Comparison of ENCODE assay signal across 23 cellular contexts in genomic region chr4:137998666-137999429, GRCh38.
DNase-seq lines count a peak whose midpoint lies in the region; FAIRE-seq and TF ChIP-seq lines count a peak whose summit lies in the region.
"Had no signal": no experiment of that assay in that cellular context is flagged by ENCODE, and none has a peak within 500 bp of the region (broad histone marks: within the 10 kb centered on the region; RNA-seq: fewer than 3 reads in every experiment).

No MANE protein-coding gene starts in this region.

- H3K9me3 Mint-ChIP-seq in astrocyte (ENCODE audit: unreplicated experiment) = no peaks in the 10 kb centered on the region
- H3K9me3 Mint-ChIP-seq: activated CD8-positive, alpha-beta T cell treated with anti-CD3 and anti-CD28 coated beads for 36 hours; dendritic cell treated with granulocyte-macrophage colony-stimulating factor and Interleukin-4, amounts not matched to agents 40 ng/mL and 50 ng/mL, for 4 days had no signal

- no peak overlapping the region for H3K9ac ChIP-seq in astrocyte (ENCODE audit: low read length)
- H3K9ac ChIP-seq: KMS-11 had no signal

- peak overlapping the region; percentile 16 for H3K4me2 ChIP-seq in astrocyte (ENCODE audit: low read length)
- H3K4me2 ChIP-seq: KMS-11 had no signal

- H3K4me3 Mint-ChIP-seq in astrocyte (ENCODE audit: unreplicated experiment) = peak overlapping the region; percentile 24
- H3K4me3 Mint-ChIP-seq: activated CD8-positive, alpha-beta T cell treated with anti-CD3 and anti-CD28 coated beads for 36 hours; activated T-helper 17 cell treated with anti-CD3 and anti-CD28 coated beads, Interleukin-2, amount 50 U/mL, for 72 hours; CD4-positive, CD25-positive, alpha-beta regulatory T cell; dendritic cell treated with granulocyte-macrophage colony-stimulating factor and Interleukin-4, amounts not matched to agents 40 ng/mL and 50 ng/mL, for 4 days; stimulated activated effector memory CD8-positive, alpha-beta T cell treated with anti-CD3 and anti-CD28 coated beads, Interleukin-12 subunit alpha, Interleukin-12 subunit beta, amount 100 ng/mL, for 72 hours; T-cell had no signal

- no peak overlapping the region for H2AFZ ChIP-seq in astrocyte (ENCODE audit: low read depth, low read length)

- no peaks in the 10 kb centered on the region for H3K27me3 Mint-ChIP-seq in astrocyte (ENCODE audit: low read depth, unreplicated experiment)
- H3K27me3 Mint-ChIP-seq: activated CD8-positive, alpha-beta T cell treated with anti-CD3 and anti-CD28 coated beads for 36 hours; activated T-helper 17 cell treated with anti-CD3 and anti-CD28 coated beads, Interleukin-2, amount 50 U/mL, for 72 hours; CD4-positive, CD25-positive, alpha-beta regulatory T cell; dendritic cell treated with granulocyte-macrophage colony-stimulating factor and Interleukin-4, amounts not matched to agents 40 ng/mL and 50 ng/mL, for 4 days; T-cell had no signal

- H3K36me3 ChIP-seq in astrocyte (ENCODE audit: insufficient read depth, low read length) = no peaks in the 10 kb centered on the region
- H3K36me3 ChIP-seq: spleen, tibial artery, WERI-Rb-1 had no signal

- H3K79me2 ChIP-seq in astrocyte (ENCODE audit: insufficient read depth, low read length) = no peaks in the 10 kb centered on the region

- no peaks in the 10 kb centered on the region for H3K27me3 ChIP-seq in astrocyte (ENCODE audit: insufficient read depth, low read length)
- H3K27me3 ChIP-seq: spleen, tibial artery had no signal

- peaks cover 33% of the 10 kb centered on the region for H3K4me1 Mint-ChIP-seq in astrocyte (ENCODE audit: low read depth, unreplicated experiment)
- H3K4me1 Mint-ChIP-seq: activated T-helper 17 cell treated with anti-CD3 and anti-CD28 coated beads, Interleukin-2, amount 50 U/mL, for 72 hours; CD4-positive, CD25-positive, alpha-beta regulatory T cell; stimulated activated effector memory CD8-positive, alpha-beta T cell treated with anti-CD3 and anti-CD28 coated beads, Interleukin-12 subunit alpha, Interleukin-12 subunit beta, amount 100 ng/mL, for 72 hours; T-cell had no signal

- H3K9me3 ChIP-seq in astrocyte (ENCODE audit: insufficient read depth, low read depth, low read length) = no peaks in the 10 kb centered on the region
- H3K9me3 ChIP-seq: spleen, tibial artery had no signal

- TF ChIP-seq CTCF in astrocyte (IDR thresholded peaks at IDR 0.05; ENCODE audit: insufficient read depth, low read depth, low read length) (no peak), fibroblast of the aortic adventitia (IDR thresholded peaks at IDR 0.05; ENCODE audit: insufficient read depth, low read length) (no peak)

- peak overlapping the region; percentile 58 for H3K27ac ChIP-seq in astrocyte (ENCODE audit: low read depth, low read length)
- H3K27ac ChIP-seq: KMS-11, spleen, tibial artery, WERI-Rb-1 had no signal

- H3K4me3 ChIP-seq in astrocyte (ENCODE audit: insufficient read depth, low read depth, low read length) (no peak overlapping the region), fibroblast of the aortic adventitia (ENCODE audit: low read depth, low read length) (no peak overlapping the region), skeletal muscle cell (ENCODE audit: low read depth, low read length) (no peak overlapping the region)
- H3K4me3 ChIP-seq: spleen, tibial artery had no signal

- H3K4me1 ChIP-seq in astrocyte (ENCODE audit: insufficient read depth, low read length) = peaks cover 6% of the 10 kb centered on the region
- H3K4me1 ChIP-seq: spleen had no signal

- FAIRE-seq in G401.6 (lab: Jason Lieb, UNC) (peak; percentile 27), astrocyte (lab: Jason Lieb, UNC) (peak; percentile 92)
- FAIRE-seq: GM12892, H1 had no signal

- no peaks in the 10 kb centered on the region for H3K36me3 Mint-ChIP-seq in astrocyte (ENCODE audit: low read depth, unreplicated experiment)
- H3K36me3 Mint-ChIP-seq: CD4-positive, CD25-positive, alpha-beta regulatory T cell; stimulated activated effector memory CD8-positive, alpha-beta T cell treated with anti-CD3 and anti-CD28 coated beads, Interleukin-12 subunit alpha, Interleukin-12 subunit beta, amount 100 ng/mL, for 72 hours; T-cell had no signal

- DNase-seq in astrocyte (ENCODE audit: low read depth) (peak; percentile 92), fibroblast of the aortic adventitia (ENCODE audit: low read depth) (peak; percentile 71), skeletal muscle cell (ENCODE audit: low read depth) (peak; percentile 15), NCI-H2107 treated with DMSO at 0.1 percent for 48 hours (lab: John Stamatoyannopoulos, UW; ENCODE audit: unreplicated experiment) (no peak), DMS 273 (lab: John Stamatoyannopoulos, UW; ENCODE audit: unreplicated experiment) (no peak), NCI-H82 (lab: John Stamatoyannopoulos, UW) (no peak)
- DNase-seq: activated CD8-positive, alpha-beta T cell treated with anti-CD3 and anti-CD28 coated beads for 36 hours; amygdala; CD4-positive, CD25-positive, alpha-beta regulatory T cell; NCI-H1105; NCI-H774; posterior cingulate gyrus; spleen; T-cell; tibial artery; WERI-Rb-1 had no signal

- peak overlapping the region; percentile 38 for H3K27ac Mint-ChIP-seq in astrocyte (ENCODE audit: unreplicated experiment)
- H3K27ac Mint-ChIP-seq: activated CD8-positive, alpha-beta T cell treated with anti-CD3 and anti-CD28 coated beads for 36 hours; activated T-helper 17 cell treated with anti-CD3 and anti-CD28 coated beads, Interleukin-2, amount 50 U/mL, for 72 hours; CD4-positive, CD25-positive, alpha-beta regulatory T cell; dendritic cell treated with granulocyte-macrophage colony-stimulating factor and Interleukin-4, amounts not matched to agents 40 ng/mL and 50 ng/mL, for 4 days; stimulated activated effector memory CD8-positive, alpha-beta T cell treated with anti-CD3 and anti-CD28 coated beads, Interleukin-12 subunit alpha, Interleukin-12 subunit beta, amount 100 ng/mL, for 72 hours; T-cell had no signal

- no peaks in the 10 kb centered on the region for H4K20me1 ChIP-seq in astrocyte (ENCODE audit: insufficient read depth, low read length)

Comparison
In these comparisons a context has a peak if more than half of its experiments do, and no peak if none do; other contexts are left out.
1. DNase-seq: peak in astrocyte (single experiment), fibroblast of the aortic adventitia (single experiment) and skeletal muscle cell (single experiment); none in NCI-H2107 treated with DMSO at 0.1 percent for 48 hours (single experiment), DMS 273 (single experiment) and NCI-H82 (single experiment).